In the genomic region with DNA sequence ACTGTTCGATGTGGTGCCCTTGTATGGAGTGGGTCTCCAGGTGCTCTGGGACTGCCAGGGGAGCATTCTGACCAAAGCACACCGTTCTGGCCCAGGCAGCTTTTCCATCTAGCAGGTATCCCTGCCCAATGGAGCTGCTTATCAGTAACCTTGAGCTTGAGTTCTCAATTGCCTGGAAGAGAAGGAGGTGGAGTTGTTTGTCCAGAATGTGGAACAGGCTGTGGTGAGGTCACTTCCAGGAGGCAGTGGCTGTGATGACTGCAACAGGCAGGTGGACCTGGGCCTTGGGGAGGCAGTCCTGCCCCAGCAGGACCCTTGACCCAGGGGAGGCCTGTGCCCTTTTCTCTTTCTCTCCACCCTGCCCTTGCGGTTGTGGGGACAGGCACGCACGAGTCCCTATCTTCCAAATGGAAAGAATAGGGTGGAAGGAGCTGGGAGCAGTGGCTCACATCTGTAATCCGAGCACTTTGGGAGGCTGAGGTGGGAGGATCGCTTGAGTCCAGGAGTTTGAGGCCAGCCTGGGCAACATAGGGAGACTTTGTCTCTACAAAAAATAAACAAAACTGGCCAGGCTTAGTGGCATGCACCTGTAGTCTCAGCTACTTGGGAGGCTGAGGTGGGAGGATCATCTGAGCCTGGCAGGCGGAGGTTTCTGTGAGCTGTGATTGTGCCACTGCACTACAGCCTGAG, we compare ENCODE assay signal across 14 cellular contexts.
DNase-seq lines count a peak whose midpoint lies in the region; ATAC-seq and TF ChIP-seq lines count a peak whose summit lies in the region.
"Had no signal": no experiment of that assay in that cellular context is flagged by ENCODE, and none has a peak within 500 bp of the region (broad histone marks: within the 10 kb centered on the region; RNA-seq: fewer than 3 reads in every experiment).

No MANE protein-coding gene starts in this region.

- H3K27ac ChIP-seq in DOHH2 (ENCODE audit: low read depth, low read length) = peak overlapping the region; percentile 99
- peak overlapping the region; percentile 34 for H3K27ac ChIP-seq in duodenal mucosa (ENCODE audit: low read depth, low read length)

- H3K4me3 ChIP-seq in DOHH2 (ENCODE audit: low read length) (peak overlapping the region; percentile 74), duodenal mucosa (ENCODE audit: low read depth in 1 of 2, low read length in 2 of 2) (no peak overlapping the region)
- H3K4me3 ChIP-seq: lung, sigmoid colon had no signal

- H3K9ac ChIP-seq in duodenal mucosa (ENCODE audit: low read depth in 1 of 2, low read length in 2 of 2) = peak overlapping the region in 1 of 2 donors; percentile 14

- H4K20me1 ChIP-seq in DOHH2 (ENCODE audit: control insufficient read depth, insufficient read depth, low read depth, low read length) = no peaks in the 10 kb centered on the region

- DNase-seq in OCI-M1 (lab: John Stamatoyannopoulos, UW) (peak; percentile 45), Kasumi-1 (lab: John Stamatoyannopoulos, UW) (no peak), HPDE6-E6E7 (ENCODE audit: extremely low spot score) (no peak)
- DNase-seq in stimulated activated effector memory CD8-positive, alpha-beta T cell treated with anti-CD3 and anti-CD28 coated beads, Interleukin-12 subunit alpha, Interleukin-12 subunit beta, amount 100 ng/mL, for 72 hours (ENCODE audit: low spot score in 2 of 2) = no peak
- DNase-seq: central memory CD4-positive, alpha-beta T cell; DMS79 treated with DMSO at 0.1 percent for 48 hours; foreskin melanocyte; NCI-H2227 treated with DMSO at 0.1 percent for 48 hours; SHP77 treated with DMSO at 0.1 percent for 48 hours; sigmoid colon had no signal

- peak overlapping the region; percentile 98 for H3K4me2 ChIP-seq in DOHH2 (ENCODE audit: low read length)

- no peaks in the 10 kb centered on the region for H3K27me3 ChIP-seq in DOHH2 (ENCODE audit: control insufficient read depth, low read length)
- H3K27me3 ChIP-seq in duodenal mucosa (ENCODE audit: control insufficient read depth in 1 of 2, insufficient read depth in 2 of 2, low read length in 2 of 2) = no peaks in the 10 kb centered on the region
- H3K27me3 ChIP-seq: sigmoid colon had no signal

- H3K9me3 ChIP-seq in DOHH2 (ENCODE audit: control insufficient read depth, insufficient read depth, low read length) (no peaks in the 10 kb centered on the region), duodenal mucosa (ENCODE audit: control insufficient read depth in 1 of 2, low read length in 2 of 2) (no peaks in the 10 kb centered on the region)
- H3K9me3 ChIP-seq: sigmoid colon had no signal

- H3K36me3 ChIP-seq in DOHH2 (ENCODE audit: control insufficient read depth, low read length) (peaks cover 78% of the 10 kb centered on the region), duodenal mucosa (ENCODE audit: control insufficient read depth in 1 of 2, insufficient read depth in 2 of 2, low read length in 2 of 2) (peaks cover 32 to 38% of the 10 kb centered on the region in 2 donors)

- H3F3A ChIP-seq in DOHH2 (ENCODE audit: control insufficient read depth, insufficient read depth) = peaks cover 37% of the 10 kb centered on the region

- H3K4me3 Mint-ChIP-seq in stimulated activated effector memory CD8-positive, alpha-beta T cell treated with anti-CD3 and anti-CD28 coated beads, Interleukin-12 subunit alpha, Interleukin-12 subunit beta, amount 100 ng/mL, for 72 hours = no peak overlapping the region

- H3K4me1 ChIP-seq in DOHH2 (ENCODE audit: control insufficient read depth, low read length) (peaks cover 100% of the 10 kb centered on the region), duodenal mucosa (ENCODE audit: control insufficient read depth in 1 of 2, insufficient read depth in 2 of 2, low read length in 2 of 2) (peaks cover 50 to 75% of the 10 kb centered on the region in 2 donors)

- H3K79me2 ChIP-seq in DOHH2 (ENCODE audit: control insufficient read depth, low read length) = peaks cover 70% of the 10 kb centered on the region

- peaks cover 62% of the 10 kb centered on the region for H3K36me3 Mint-ChIP-seq in stimulated activated effector memory CD8-positive, alpha-beta T cell treated with anti-CD3 and anti-CD28 coated beads, Interleukin-12 subunit alpha, Interleukin-12 subunit beta, amount 100 ng/mL, for 72 hours

- no peaks in the 10 kb centered on the region for H3K9me3 Mint-ChIP-seq in stimulated activated effector memory CD8-positive, alpha-beta T cell treated with anti-CD3 and anti-CD28 coated beads, Interleukin-12 subunit alpha, Interleukin-12 subunit beta, amount 100 ng/mL, for 72 hours

- H3K27ac Mint-ChIP-seq in stimulated activated effector memory CD8-positive, alpha-beta T cell treated with anti-CD3 and anti-CD28 coated beads, Interleukin-12 subunit alpha, Interleukin-12 subunit beta, amount 100 ng/mL, for 72 hours = peak overlapping the region; percentile 94

- no peak for ATAC-seq in stimulated activated effector memory CD8-positive, alpha-beta T cell treated with anti-CD3 and anti-CD28 coated beads, Interleukin-12 subunit alpha, Interleukin-12 subunit beta, amount 100 ng/mL, for 72 hours
- ATAC-seq in GM21786 (IDR thresholded peaks at IDR 0.05; ENCODE audit: unreplicated experiment) = no peak

- no peaks in the 10 kb centered on the region for H3K9me2 ChIP-seq in DOHH2 (replicated peaks; ENCODE audit: control insufficient read depth, low read length)

- no peak for TF ChIP-seq CTCF in DOHH2 (IDR thresholded peaks at IDR 0.05; ENCODE audit: low read depth, low read length, poor library complexity, severe bottlenecking)

- peaks cover 71% of the 10 kb centered on the region for H3K4me1 Mint-ChIP-seq in stimulated activated effector memory CD8-positive, alpha-beta T cell treated with anti-CD3 and anti-CD28 coated beads, Interleukin-12 subunit alpha, Interleukin-12 subunit beta, amount 100 ng/mL, for 72 hours
